ENCODE assay signal across 8 cellular contexts in the genomic region with DNA sequence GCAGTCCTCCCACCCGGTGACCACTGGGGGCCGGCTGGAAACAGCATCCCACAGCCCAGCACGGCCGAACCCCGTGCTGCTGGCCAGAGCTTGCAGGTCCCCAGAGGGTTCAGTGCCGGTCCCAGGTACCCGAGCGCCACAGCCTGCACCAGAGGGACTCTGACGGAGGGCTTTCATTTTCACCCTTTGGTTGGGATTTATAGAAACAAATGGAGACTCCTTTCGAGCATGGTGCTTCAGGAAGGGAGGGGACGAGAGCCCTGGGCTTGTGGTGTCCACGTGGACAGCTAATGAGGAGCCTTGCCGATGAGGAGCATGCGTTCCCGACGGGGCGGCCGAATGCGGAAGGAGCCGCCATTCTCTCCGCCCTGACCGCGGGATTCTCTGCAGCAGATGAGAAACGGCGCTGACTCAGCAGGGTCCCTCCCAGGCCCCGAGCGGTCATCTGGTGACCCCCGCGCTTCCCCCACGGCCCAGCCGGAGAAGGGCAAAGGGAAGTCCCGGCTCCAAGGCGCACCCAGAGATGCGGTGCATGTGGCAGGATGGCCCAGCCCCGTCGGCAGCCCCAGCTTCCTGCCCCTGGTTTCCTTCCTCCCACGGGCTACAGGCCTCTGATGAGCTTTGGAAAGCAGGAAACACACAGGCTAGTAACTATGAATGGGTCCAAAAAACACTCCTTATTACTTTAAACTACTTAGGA. TPM values are rescaled to one million over a fixed set of nuclear protein-coding genes. Genes with fewer than 3 reads are reported as not detected.
DNase-seq lines count a peak whose midpoint lies in the region; ATAC-seq and TF ChIP-seq lines count a peak whose summit lies in the region.

No MANE protein-coding gene starts in this region.

- H3K36me3 Mint-ChIP-seq in activated CD8-positive, alpha-beta T cell treated with anti-CD3 and anti-CD28 coated beads, Interleukin-2, amount 10 ng/mL, durations not matched to agents 7 days and 5 days (ENCODE audit: low read depth), result peaks cover 42% of the 10 kb centered on the region

- TF ChIP-seq EP300 in tibial nerve (IDR thresholded peaks at IDR 0.05), result peak in 1 of 2 donors; percentile 77

- WGBS in tibial nerve, 2 donors, result 2 to 10% methylated on average over 31 to 37 of the region's 37 CpGs

- TF ChIP-seq POLR2A in erythroblast (IDR thresholded peaks at IDR 0.05; ENCODE audit: low read length) (no peak), tibial nerve (IDR thresholded peaks at IDR 0.05) (no peak)

- ATAC-seq in HG02610 (IDR thresholded peaks at IDR 0.05; ENCODE audit: unreplicated experiment) (peak; percentile 41), omental fat pad (ENCODE audit: low FRiP score) (peak; percentile 43)
- peak; percentile 89 for ATAC-seq in activated CD8-positive, alpha-beta T cell treated with anti-CD3 and anti-CD28 coated beads, Interleukin-2, amount 10 ng/mL, durations not matched to agents 7 days and 5 days

- no peaks in the 10 kb centered on the region for H3K27me3 Mint-ChIP-seq in activated CD8-positive, alpha-beta T cell treated with anti-CD3 and anti-CD28 coated beads, Interleukin-2, amount 10 ng/mL, durations not matched to agents 7 days and 5 days (ENCODE audit: low read depth)

- peak overlapping the region; percentile 59 to 84 (median 68) for H3K27ac ChIP-seq in tibial nerve

- peaks cover 0 to 71% (median 0%) of the 10 kb centered on the region in 3 donors for H3K36me3 ChIP-seq in tibial nerve

- peak overlapping the region; percentile 24 to 50 (median 36) for H3K4me3 ChIP-seq in tibial nerve

- H3K9me3 ChIP-seq in tibial nerve, result no peaks in the 10 kb centered on the region

- CTCF ChIA-PET in activated CD8-positive, alpha-beta T cell treated with anti-CD3 and anti-CD28 coated beads, Interleukin-2, amount 10 ng/mL, durations not matched to agents 7 days and 5 days (lab: Charles Lee), result interaction anchor here (1.1 to 2.3 kb wide), 2 partner anchors 10 to 200 kb away, joined by 3 to 6 read pairs; a partner anchor contains a TSS

- peaks cover 46% of the 10 kb centered on the region for H3K4me1 Mint-ChIP-seq in activated CD8-positive, alpha-beta T cell treated with anti-CD3 and anti-CD28 coated beads, Interleukin-2, amount 10 ng/mL, durations not matched to agents 7 days and 5 days (ENCODE audit: low read depth)

- H3K27ac Mint-ChIP-seq in activated CD8-positive, alpha-beta T cell treated with anti-CD3 and anti-CD28 coated beads, Interleukin-2, amount 10 ng/mL, durations not matched to agents 7 days and 5 days, result peak overlapping the region; percentile 86

- peak overlapping the region; percentile 79 for H3K4me3 Mint-ChIP-seq in activated CD8-positive, alpha-beta T cell treated with anti-CD3 and anti-CD28 coated beads, Interleukin-2, amount 10 ng/mL, durations not matched to agents 7 days and 5 days

- H3K4me1 ChIP-seq in tibial nerve, result peaks cover 0 to 34% (median 19%) of the 10 kb centered on the region in 4 donors

- TF ChIP-seq CTCF in omental fat pad (IDR thresholded peaks at IDR 0.05), result no peak
- TF ChIP-seq CTCF in tibial nerve (IDR thresholded peaks at IDR 0.05), result no peak

- POLR2A ChIA-PET in activated CD8-positive, alpha-beta T cell treated with anti-CD3 and anti-CD28 coated beads, Interleukin-2, amount 10 ng/mL, durations not matched to agents 7 days and 5 days (lab: Charles Lee), result interaction anchor here (0.5 to 2.2 kb wide), 4 partner anchors 10 to 979 kb away, joined by 3 to 10 read pairs (median 3); a partner anchor contains a TSS

- no peaks in the 10 kb centered on the region for H3K27me3 ChIP-seq in tibial nerve

- H3K9me3 Mint-ChIP-seq in activated CD8-positive, alpha-beta T cell treated with anti-CD3 and anti-CD28 coated beads, Interleukin-2, amount 10 ng/mL, durations not matched to agents 7 days and 5 days (ENCODE audit: insufficient read depth), result no peaks in the 10 kb centered on the region

- peak; percentile 71 for DNase-seq in activated CD8-positive, alpha-beta T cell treated with anti-CD3 and anti-CD28 coated beads, Interleukin-2, amount 10 ng/mL, durations not matched to agents 7 days and 5 days
- DNase-seq in erythroblast (lab: John Stamatoyannopoulos, UW) (peak; percentile 41 to 44), omental fat pad (ENCODE audit: low spot score) (peak; percentile 52), tibial nerve (ENCODE audit: low spot score in 2 of 2) (peak; percentile 58 to 59), NCI-H2171 (lab: John Stamatoyannopoulos, UW) (no peak), HuH-7 (ENCODE audit: low spot score) (no peak)
- DNase-seq in effector CD8-positive, alpha-beta T cell (lab: John Stamatoyannopoulos, UW), result no peak

RNA-seq across cellular contexts. Expression of a gene that starts 9.8 kb away (rescaled TPM):
- 10 to 100 TPM; 78.5 to 83.5 TPM for total RNA-seq in activated CD8-positive, alpha-beta T cell treated with anti-CD3 and anti-CD28 coated beads, Interleukin-2, amount 10 ng/mL, durations not matched to agents 7 days and 5 days
- total RNA-seq in omental fat pad (100 to 1,000 TPM in 1 of 4 donors, 10 to 100 TPM in 3; 61.2 to 126 (median 75.6) TPM), tibial nerve (100 to 1,000 TPM in 2 of 4 donors, 10 to 100 TPM in 2; 80.0 to 149 (median 123) TPM)

RNA-seq across cellular contexts. Expression of a gene that starts 46.2 kb away (rescaled TPM):
- total RNA-seq in activated CD8-positive, alpha-beta T cell treated with anti-CD3 and anti-CD28 coated beads, Interleukin-2, amount 10 ng/mL, durations not matched to agents 7 days and 5 days, result 10 to 100 TPM; 42.3 to 48.3 TPM
- 10 to 100 TPM; 28.7 to 56.7 (median 37.5) TPM for total RNA-seq in omental fat pad
- 10 to 100 TPM; 27.8 to 73.0 (median 61.1) TPM for total RNA-seq in tibial nerve

RNA-seq across cellular contexts. Expression of a gene that starts 46.5 kb away (rescaled TPM):
- total RNA-seq in activated CD8-positive, alpha-beta T cell treated with anti-CD3 and anti-CD28 coated beads, Interleukin-2, amount 10 ng/mL, durations not matched to agents 7 days and 5 days, result 10 to 100 TPM; 43.8 to 52.7 TPM
- total RNA-seq in omental fat pad, result 10 to 100 TPM; 15.1 to 56.1 (median 33.2) TPM
- 100 to 1,000 TPM in 1 of 4 donors, 10 to 100 TPM in 3; 41.5 to 102 (median 73.9) TPM for total RNA-seq in tibial nerve

Comparison
In these comparisons a context has a peak if more than half of its experiments do, and no peak if none do; other contexts are left out.
1. DNase-seq: peak in activated CD8-positive, alpha-beta T cell treated with anti-CD3 and anti-CD28 coated beads, Interleukin-2, amount 10 ng/mL, durations not matched to agents 7 days and 5 days (single experiment), erythroblast (2 of 2), omental fat pad (single experiment) and tibial nerve (2 of 2); none in NCI-H2171 (single experiment), effector CD8-positive, alpha-beta T cell (single experiment) and HuH-7 (single experiment).
2. Peak in every context shown above with its lines, with median percentiles within 50 percentile points of each other: ATAC-seq.